Comparison of ENCODE assay signal across 8 cellular contexts in the genomic region with DNA sequence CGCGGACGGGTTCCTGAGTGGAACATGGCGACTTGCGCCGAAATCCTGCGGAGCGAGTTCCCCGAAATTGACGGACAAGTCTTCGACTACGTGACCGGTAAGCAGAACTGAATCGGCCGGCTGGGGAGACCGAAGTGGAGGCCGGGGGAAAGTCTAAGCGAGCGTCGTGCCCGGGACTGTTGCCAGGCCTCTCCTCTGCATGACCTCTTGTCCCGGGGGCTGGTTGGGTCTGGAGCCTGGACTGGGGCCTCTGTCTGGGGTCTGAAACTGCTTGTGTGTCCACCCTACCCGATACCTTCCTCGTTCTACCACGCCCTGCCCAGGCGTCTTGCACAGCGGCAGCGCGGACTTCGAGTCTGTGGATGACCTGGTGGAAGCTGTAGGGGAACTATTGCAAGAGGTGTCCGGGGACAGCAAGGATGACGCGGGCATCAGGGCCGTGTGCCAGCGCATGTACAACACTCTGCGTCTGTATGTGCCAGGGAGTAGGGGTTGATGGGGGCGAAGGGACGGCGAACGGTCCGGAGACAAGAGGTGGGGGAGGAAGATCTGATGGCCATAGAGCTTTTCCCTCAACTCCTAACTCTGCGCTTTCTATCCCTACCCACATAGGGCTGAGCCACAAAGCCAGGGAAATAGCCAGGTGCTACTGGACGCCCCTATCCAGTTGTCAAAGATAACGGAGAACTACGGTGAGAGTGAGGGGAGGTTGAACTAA. TPM values are rescaled to one million over a fixed set of nuclear protein-coding genes. Genes with fewer than 3 reads are reported as not detected.
DNase-seq lines count a peak whose midpoint lies in the region; ATAC-seq, FAIRE-seq and TF ChIP-seq lines count a peak whose summit lies in the region.

A gene with protein sequence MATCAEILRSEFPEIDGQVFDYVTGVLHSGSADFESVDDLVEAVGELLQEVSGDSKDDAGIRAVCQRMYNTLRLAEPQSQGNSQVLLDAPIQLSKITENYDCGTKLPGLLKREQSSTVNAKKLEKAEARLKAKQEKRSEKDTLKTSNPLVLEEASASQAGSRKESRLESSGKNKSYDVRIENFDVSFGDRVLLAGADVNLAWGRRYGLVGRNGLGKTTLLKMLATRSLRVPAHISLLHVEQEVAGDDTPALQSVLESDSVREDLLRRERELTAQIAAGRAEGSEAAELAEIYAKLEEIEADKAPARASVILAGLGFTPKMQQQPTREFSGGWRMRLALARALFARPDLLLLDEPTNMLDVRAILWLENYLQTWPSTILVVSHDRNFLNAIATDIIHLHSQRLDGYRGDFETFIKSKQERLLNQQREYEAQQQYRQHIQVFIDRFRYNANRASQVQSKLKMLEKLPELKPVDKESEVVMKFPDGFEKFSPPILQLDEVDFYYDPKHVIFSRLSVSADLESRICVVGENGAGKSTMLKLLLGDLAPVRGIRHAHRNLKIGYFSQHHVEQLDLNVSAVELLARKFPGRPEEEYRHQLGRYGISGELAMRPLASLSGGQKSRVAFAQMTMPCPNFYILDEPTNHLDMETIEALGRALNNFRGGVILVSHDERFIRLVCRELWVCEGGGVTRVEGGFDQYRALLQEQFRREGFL (plus strand): TSS at position 16 of the 718 bp plus-strand sequence. CDS start 9 bp downstream, at position 25.

- in situ Hi-C loops in HepG2 (cut with HindIII; ENCODE audit: extremely low pct_ligation_motif_present, low pct_unique_long_range_greater_than_20kb): no loop called here

- peak within 1 kb of the TSS; percentile 89 for H3K4me3 Mint-ChIP-seq in central memory CD8-positive, alpha-beta T cell

- H3K79me2 ChIP-seq in HepG2 (ENCODE audit: insufficient read depth, low read length): peaks cover 32% of the 10 kb centered on the region

- H3K9ac ChIP-seq in HepG2 (ENCODE audit: insufficient read depth, low read depth, low read length): peak within 1 kb of the TSS; percentile 88

- H3K9me3 Mint-ChIP-seq in central memory CD8-positive, alpha-beta T cell: no peaks in the 10 kb centered on the region

- no peak for FAIRE-seq in GM12892 (lab: Jason Lieb, UNC)
- no peak for FAIRE-seq in H54 (lab: Jason Lieb, UNC)
- no peak for FAIRE-seq in HepG2 (lab: Jason Lieb, UNC)

- TF ChIP-seq EP300 in HepG2 (IDR thresholded peaks at IDR 0.05; ENCODE audit: low read depth in 2 of 2, low read length in 2 of 2) (no peak), HepG2 (CRISPR knock-in tag; IDR thresholded peaks at IDR 0.05; ENCODE audit: borderline replicate concordance) (no peak)

- intact Hi-C loops in HepG2 (cut with micrococcal nuclease; ENCODE audit: unreplicated experiment): loop anchor here (5.0 kb wide), 1 partner anchor 39 kb away; no protein-coding TSS in a partner anchor

- no peak for TF ChIP-seq CTCF in NB4 (IDR thresholded peaks at IDR 0.05; ENCODE audit: low read depth, low read length)
- no peak for TF ChIP-seq CTCF in HepG2 (CRISPR knock-in tag; IDR thresholded peaks at IDR 0.05)

- H2AFZ ChIP-seq in HepG2 (ENCODE audit: low read length): no peak within 1 kb of the TSS

- H3K4me3 ChIP-seq in NB4 (ENCODE audit: low read depth, low read length) (peak within 1 kb of the TSS; percentile 96), HepG2 (replicated peaks in 1 of 3; ENCODE audit: insufficient read depth in 1 of 3, low read depth in 2 of 3, low read length in 3 of 3) (peak within 1 kb of the TSS; percentile 80 to 95 (median 93))

- H3K36me3 Mint-ChIP-seq in central memory CD8-positive, alpha-beta T cell (ENCODE audit: insufficient read depth): peaks cover 40% of the 10 kb centered on the region

- CTCF ChIA-PET in HepG2 (lab: Yijun Ruan, JAX; ENCODE audit: low intra/inter-chr PET ratio, low total read pairs): no interaction called here

- no peaks in the 10 kb centered on the region for H3K9me3 ChIP-seq in HepG2 (ENCODE audit: low read length)

- peak; percentile 78 for TF ChIP-seq POLR2A in GM12892 (IDR thresholded peaks at IDR 0.05; ENCODE audit: low read depth, low read length)
- TF ChIP-seq POLR2A in H54 (IDR thresholded peaks at IDR 0.05; ENCODE audit: low read depth, low read length): peak; percentile 73; the same call in 1 of the 2 replicates
- peak; percentile 65 for TF ChIP-seq POLR2A in NB4 (IDR thresholded peaks at IDR 0.05; ENCODE audit: extremely low read depth, insufficient read length)
- peak; percentile 51 to 68; a peak in 3 of 4 replicates for TF ChIP-seq POLR2A in HepG2 (IDR thresholded peaks at IDR 0.05; ENCODE audit: insufficient read depth in 1 of 2, low read depth in 2 of 2, low read length in 2 of 2)

- peaks cover 4% of the 10 kb centered on the region; the same call in 1 of the 2 replicates for H4K20me1 ChIP-seq in HepG2 (ENCODE audit: insufficient read depth, low read length)

- DNase-seq in GM12892 (ENCODE audit: insufficient read length) (no peak), H54 (ENCODE audit: insufficient read length, low spot score) (peak; percentile 48), NB4 (ENCODE audit: low read depth) (peak; percentile 46), HepG2 (ENCODE audit: low spot score) (no peak), medulla oblongata (ENCODE audit: extremely low spot score) (no peak), cortex of kidney (lab: John Stamatoyannopoulos, UW) (no peak)
- DNase-seq in central memory CD8-positive, alpha-beta T cell (ENCODE audit: low spot score in 2 of 2): peak in 1 of 2 donors; percentile 21

- WGBS in HepG2 (ENCODE audit: low lambda C conversion rate): 4% methylated on average over 28 of the region's 45 CpGs

- H3K4me1 ChIP-seq in HepG2 (ENCODE audit: insufficient read depth, low read length): peaks cover 25% of the 10 kb centered on the region

- no peaks in the 10 kb centered on the region; a peak in 1 of 5 replicates for H3K27me3 ChIP-seq in HepG2 (ENCODE audit: control insufficient read depth in 1 of 2, insufficient read depth in 2 of 2, low read length in 2 of 2)

- peak within 1 kb of the TSS; percentile 86 for H3K27ac Mint-ChIP-seq in central memory CD8-positive, alpha-beta T cell (ENCODE audit: low read depth)

- peak; percentile 17 for ATAC-seq in central memory CD8-positive, alpha-beta T cell (replicated peaks; ENCODE audit: extremely low read depth, poor library complexity, severe bottlenecking)
- peak; percentile 55 for ATAC-seq in HepG2

- H3K4me2 ChIP-seq in HepG2 (ENCODE audit: low read depth, low read length): peak within 1 kb of the TSS; percentile 90

- TF ChIP-seq RAD21 in HepG2 (CRISPR knock-in tag; IDR thresholded peaks at IDR 0.05): no peak

- H3K36me3 ChIP-seq in HepG2 (replicated peaks in 1 of 2; ENCODE audit: control insufficient read depth in 1 of 2, insufficient read depth in 2 of 2, low read length in 2 of 2): peaks cover 35 to 64% of the 10 kb centered on the region in 2 experiments

- no peaks in the 10 kb centered on the region for H3K27me3 Mint-ChIP-seq in central memory CD8-positive, alpha-beta T cell

- POLR2A ChIA-PET in HepG2 (lab: Yijun Ruan, JAX): interaction anchor here (0.6 to 1.6 kb wide), 16 partner anchors 9 to 301 kb away, joined by 3 to 23 read pairs (median 4); a partner anchor contains a TSS

- H3K27ac ChIP-seq in HepG2 (ENCODE audit: extremely low read length, insufficient read depth, low read length) (peak within 1 kb of the TSS; percentile 85), temporal lobe (ENCODE audit: low read depth, low read length) (peak within 1 kb of the TSS; percentile 84)

- BruUV-seq in HepG2 (replicated peaks; lab: Mats Ljungman, UMichigan): no TSS peak

- H3K4me1 Mint-ChIP-seq in central memory CD8-positive, alpha-beta T cell: peaks cover 39% of the 10 kb centered on the region

TF ChIP-seq in HepG2, 621 proteins besides CTCF, POLR2A, EP300 and RAD21 (continues in another document):
- TF ChIP-seq, protein P1, sequence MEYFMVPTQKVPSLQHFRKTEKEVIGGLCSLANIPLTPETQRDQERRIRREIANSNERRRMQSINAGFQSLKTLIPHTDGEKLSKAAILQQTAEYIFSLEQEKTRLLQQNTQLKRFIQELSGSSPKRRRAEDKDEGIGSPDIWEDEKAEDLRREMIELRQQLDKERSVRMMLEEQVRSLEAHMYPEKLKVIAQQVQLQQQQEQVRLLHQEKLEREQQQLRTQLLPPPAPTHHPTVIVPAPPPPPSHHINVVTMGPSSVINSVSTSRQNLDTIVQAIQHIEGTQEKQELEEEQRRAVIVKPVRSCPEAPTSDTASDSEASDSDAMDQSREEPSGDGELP (IDR thresholded peaks at IDR 0.05; ENCODE audit: borderline replicate concordance, low read depth): no peak
- 0 out of 2 replicates have a peak, but pooled peaks have one; percentile 56 for TF ChIP-seq PRMT3 (CRISPR knock-in tag; IDR thresholded peaks at IDR 0.05; ENCODE audit: borderline replicate concordance, low read depth)

RNA-seq across cellular contexts. Expression of the gene that starts here (rescaled TPM):
- polyA plus RNA-seq in GM12892 (2012; ENCODE audit: missing spikeins): 30.3 TPM
- total RNA-seq in HepG2 (2016; rRNA removed; fragmentation: Illumina TruSeq; extraction: Trizol): 32.7 and 38.8 TPM in 2 replicates
- 7.0 and 8.6 TPM in 2 replicates for total RNA-seq in HepG2 (2016; cell fraction: cytosol; rRNA removed; fragmentation: Illumina TruSeq; extraction: Trizol; ENCODE audit: low read depth)
- 30.5 and 38.2 TPM in 2 replicates for total RNA-seq in HepG2 (2016; cell fraction: insoluble cytoplasmic fraction; rRNA removed; fragmentation: Illumina TruSeq; extraction: Trizol)
- 9.7 and 13.0 TPM in 2 replicates for total RNA-seq in HepG2 (2016; cell fraction: membrane; rRNA removed; fragmentation: Illumina TruSeq; extraction: Trizol)
- 31.0 and 40.0 TPM in 2 replicates for total RNA-seq in HepG2 (2016; cell fraction: nucleus; rRNA removed; fragmentation: Illumina TruSeq; extraction: Trizol)
- polyA plus RNA-seq in HepG2 (2011; rRNA removed): 46.5 and 48.2 TPM in 2 replicates
- polyA plus RNA-seq in HepG2 (2011; cell fraction: cytosol; rRNA removed): 30.2 and 39.9 TPM in 2 replicates
- 164 and 188 TPM in 2 replicates for polyA plus RNA-seq in HepG2 (2011; cell fraction: nucleus; rRNA removed)
- polyA plus RNA-seq in HepG2 (2012): 28.3 and 31.4 TPM in 2 replicates
- 4.3 TPM in 2 replicates for polyA plus RNA-seq in HepG2 (2016; cell fraction: cytosol; fragmentation: Illumina TruSeq; extraction: Trizol; ENCODE audit: low read depth)
- polyA plus RNA-seq in HepG2 (2016; cell fraction: insoluble cytoplasmic fraction; fragmentation: Illumina TruSeq; extraction: Trizol; ENCODE audit: low read depth): 30.4 and 34.2 TPM in 2 replicates
- 5.7 and 8.3 TPM in 2 replicates for polyA plus RNA-seq in HepG2 (2016; cell fraction: membrane; fragmentation: Illumina TruSeq; extraction: Trizol; ENCODE audit: low read depth)
- 92.9 and 103 TPM in 2 replicates for polyA plus RNA-seq in HepG2 (2016; cell fraction: nucleus; fragmentation: Illumina TruSeq; extraction: Trizol; ENCODE audit: insufficient read depth, low read depth)
- polyA minus RNA-seq in HepG2 (2011; rRNA and poly(A)+ RNA removed; ENCODE audit: low replicate concordance): 79.8 and 202 TPM in 2 replicates
- polyA minus RNA-seq in HepG2 (2011; cell fraction: cytosol; rRNA and poly(A)+ RNA removed): 25.1 and 28.6 TPM in 2 replicates
- 71.1 and 80.3 TPM in 2 replicates for polyA minus RNA-seq in HepG2 (2011; cell fraction: nucleus; rRNA and poly(A)+ RNA removed)
- total RNA-seq in temporal lobe: 38.4 TPM

Comparison
In these comparisons a context has a peak if more than half of its experiments do, and no peak if none do; other contexts are left out.
1. DNase-seq: peak in H54 (single experiment) and NB4 (single experiment); none in GM12892 (single experiment), HepG2 (single experiment), medulla oblongata (single experiment) and cortex of kidney (single experiment).
2. Peak in every context shown above with its lines, with median percentiles within 50 percentile points of each other: POLR2A ChIP-seq.